ENCODE assay signal across 9 cellular contexts in genomic region chr6:121436172-121436965, GRCh38. TPM values are rescaled to one million over a fixed set of nuclear protein-coding genes. Genes with fewer than 3 reads are reported as not detected.
DNase-seq lines count a peak whose midpoint lies in the region; ATAC-seq and TF ChIP-seq lines count a peak whose summit lies in the region.
"Had no signal": no experiment of that assay in that cellular context is flagged by ENCODE, and none has a peak within 500 bp of the region (broad histone marks: within the 10 kb centered on the region; RNA-seq: fewer than 3 reads in every experiment).

No MANE protein-coding gene starts in this region.

- in situ Hi-C loops in G401 (cut with HindIII; ENCODE audit: low sequenced_read_pairs): loop anchor here (25.0 kb wide), 1 partner anchor 376 kb away; no protein-coding TSS in a partner anchor

- no peak overlapping the region for H3K27ac Mint-ChIP-seq in activated CD8-positive, alpha-beta memory T cell treated with anti-CD3 and anti-CD28 coated beads, Interleukin-2, amount 10 ng/mL, durations not matched to agents 7 days and 5 days
- H3K27ac Mint-ChIP-seq in MCF 10A (ENCODE audit: low read depth, unreplicated experiment): no peak overlapping the region

- peaks cover 44% of the 10 kb centered on the region for H3K27me3 Mint-ChIP-seq in activated CD8-positive, alpha-beta memory T cell treated with anti-CD3 and anti-CD28 coated beads, Interleukin-2, amount 10 ng/mL, durations not matched to agents 7 days and 5 days
- no peaks in the 10 kb centered on the region for H3K27me3 Mint-ChIP-seq in MCF 10A (ENCODE audit: insufficient read depth, unreplicated experiment)

- H3K36me3 Mint-ChIP-seq in activated CD8-positive, alpha-beta memory T cell treated with anti-CD3 and anti-CD28 coated beads, Interleukin-2, amount 10 ng/mL, durations not matched to agents 7 days and 5 days: no peaks in the 10 kb centered on the region
- no peaks in the 10 kb centered on the region for H3K36me3 Mint-ChIP-seq in MCF 10A (ENCODE audit: insufficient read depth, unreplicated experiment)

- peaks cover 15% of the 10 kb centered on the region for H3K4me1 Mint-ChIP-seq in activated CD8-positive, alpha-beta memory T cell treated with anti-CD3 and anti-CD28 coated beads, Interleukin-2, amount 10 ng/mL, durations not matched to agents 7 days and 5 days
- peaks cover 8% of the 10 kb centered on the region for H3K4me1 Mint-ChIP-seq in MCF 10A (ENCODE audit: insufficient read depth, unreplicated experiment)

- H3K4me1 ChIP-seq in left lung (peaks cover 0 to 15% of the 10 kb centered on the region in 2 donors), tibial artery (peaks cover 0 to 32% (median 8%) of the 10 kb centered on the region in 4 donors)

- H3K9me3 ChIP-seq in left lung: no peaks in the 10 kb centered on the region
- H3K9me3 ChIP-seq in tibial artery: no peaks in the 10 kb centered on the region

- CTCF ChIA-PET in activated CD8-positive, alpha-beta memory T cell treated with anti-CD3 and anti-CD28 coated beads, Interleukin-2, amount 10 ng/mL, durations not matched to agents 7 days and 5 days (lab: Charles Lee): no interaction called here
- CTCF ChIA-PET in MCF 10A (lab: Yijun Ruan, JAX): interaction anchor here (0.7 to 0.8 kb wide), 2 partner anchors 413 to 524 kb away, joined by 3 read pairs; no protein-coding TSS in a partner anchor

- no peak for TF ChIP-seq CTCF in MCF 10A (IDR thresholded peaks at IDR 0.05; ENCODE audit: unreplicated experiment)
- no peak for TF ChIP-seq CTCF in left lung (IDR thresholded peaks at IDR 0.05)
- TF ChIP-seq CTCF in tibial artery (IDR thresholded peaks at IDR 0.05): no peak

- no peaks in the 10 kb centered on the region for H3K9me3 Mint-ChIP-seq in activated CD8-positive, alpha-beta memory T cell treated with anti-CD3 and anti-CD28 coated beads, Interleukin-2, amount 10 ng/mL, durations not matched to agents 7 days and 5 days (ENCODE audit: low read depth)
- H3K9me3 Mint-ChIP-seq in MCF 10A (ENCODE audit: unreplicated experiment): no peaks in the 10 kb centered on the region

- ATAC-seq in activated CD8-positive, alpha-beta memory T cell treated with anti-CD3 and anti-CD28 coated beads, Interleukin-2, amount 10 ng/mL, durations not matched to agents 7 days and 5 days: no peak
- peak; percentile 28 for ATAC-seq in left lung

- intact Hi-C loops in MCF 10A (cut with micrococcal nuclease) (no loop called here), left lung (cut with DNase I) (no loop called here), tibial artery (cut with DNase I; ENCODE audit: low total_unique reads) (loop anchor here (10.0 kb wide), 2 partner anchors 88 to 348 kb away; no protein-coding TSS in a partner anchor)

- H3K27me3 ChIP-seq in left lung: peaks cover 0 to 46% of the 10 kb centered on the region in 2 donors
- no peaks in the 10 kb centered on the region for H3K27me3 ChIP-seq in tibial artery

- no peak for DNase-seq in activated CD8-positive, alpha-beta memory T cell treated with anti-CD3 and anti-CD28 coated beads, Interleukin-2, amount 10 ng/mL, durations not matched to agents 7 days and 5 days
- no peak for DNase-seq in activated CD8-positive, alpha-beta memory T cell treated with anti-CD3 and anti-CD28 coated beads, Interleukin-2, amount 50 U/mL, for 48 hours
- DNase-seq in MCF 10A (ENCODE audit: unreplicated experiment) (no peak), left lung (no peak), tibial artery (no peak), G401 (ENCODE audit: low spot score) (no peak), COLO668 (lab: John Stamatoyannopoulos, UW; ENCODE audit: unreplicated experiment) (no peak), GDM1 (lab: John Stamatoyannopoulos, UW) (no peak)
- DNase-seq: NCI-H526 treated with DMSO at 0.1 percent for 48 hours had no signal

- peak overlapping the region; percentile 67 for H3K4me3 Mint-ChIP-seq in activated CD8-positive, alpha-beta memory T cell treated with anti-CD3 and anti-CD28 coated beads, Interleukin-2, amount 10 ng/mL, durations not matched to agents 7 days and 5 days
- H3K4me3 Mint-ChIP-seq in MCF 10A (ENCODE audit: unreplicated experiment): peak overlapping the region; percentile 65

- H3K27ac ChIP-seq in left lung (peak overlapping the region; percentile 81 to 95), tibial artery (peak overlapping the region; percentile 86 to 97)

- POLR2A ChIA-PET in MCF 10A (lab: Yijun Ruan, JAX): interaction anchor here (1.2 kb wide), 1 partner anchor 597 kb away, joined by 9 read pairs; no protein-coding TSS in a partner anchor

- BruUV-seq in MCF 10A (replicated peaks; lab: Mats Ljungman, UMichigan): no TSS peak

- H3K4me3 ChIP-seq in left lung (peak overlapping the region; percentile 44 to 50), tibial artery (peak overlapping the region; percentile 66 to 74)

- H3K36me3 ChIP-seq in left lung: no peaks in the 10 kb centered on the region
- H3K36me3 ChIP-seq in tibial artery: no peaks in the 10 kb centered on the region

RNA-seq across cellular contexts. Expression of gene GJA1, which starts 0.9 kb away (rescaled TPM):
- not detected for total RNA-seq in activated CD8-positive, alpha-beta memory T cell treated with anti-CD3 and anti-CD28 coated beads, Interleukin-2, amount 10 ng/mL, durations not matched to agents 7 days and 5 days
- not detected in 2 replicates for total RNA-seq in MCF 10A (2022)
- total RNA-seq in left lung: 100 to 1,000 TPM in 1 of 2 donors, 10 to 100 TPM in 1; 71.1 to 162 TPM
- 316 and 402 TPM in 2 replicates for total RNA-seq in G401 (2014; rRNA removed; shearing (Covaris generic))

Comparison
In these comparisons a context has a peak if more than half of its experiments do, and no peak if none do; other contexts are left out.
1. RNA of gene GJA1, which starts 0.9 kb away (total RNA-seq): 316 to 402 TPM in G401 and 71.1 to 162 TPM in left lung; not detected in MCF 10A and not detected in activated CD8-positive, alpha-beta memory T cell treated with anti-CD3 and anti-CD28 coated beads, Interleukin-2, amount 10 ng/mL, durations not matched to agents 7 days and 5 days; every median in the first group is over 10 times any median in the second.